1 cellular context compared by ENCODE assay signal in the genomic region with DNA sequence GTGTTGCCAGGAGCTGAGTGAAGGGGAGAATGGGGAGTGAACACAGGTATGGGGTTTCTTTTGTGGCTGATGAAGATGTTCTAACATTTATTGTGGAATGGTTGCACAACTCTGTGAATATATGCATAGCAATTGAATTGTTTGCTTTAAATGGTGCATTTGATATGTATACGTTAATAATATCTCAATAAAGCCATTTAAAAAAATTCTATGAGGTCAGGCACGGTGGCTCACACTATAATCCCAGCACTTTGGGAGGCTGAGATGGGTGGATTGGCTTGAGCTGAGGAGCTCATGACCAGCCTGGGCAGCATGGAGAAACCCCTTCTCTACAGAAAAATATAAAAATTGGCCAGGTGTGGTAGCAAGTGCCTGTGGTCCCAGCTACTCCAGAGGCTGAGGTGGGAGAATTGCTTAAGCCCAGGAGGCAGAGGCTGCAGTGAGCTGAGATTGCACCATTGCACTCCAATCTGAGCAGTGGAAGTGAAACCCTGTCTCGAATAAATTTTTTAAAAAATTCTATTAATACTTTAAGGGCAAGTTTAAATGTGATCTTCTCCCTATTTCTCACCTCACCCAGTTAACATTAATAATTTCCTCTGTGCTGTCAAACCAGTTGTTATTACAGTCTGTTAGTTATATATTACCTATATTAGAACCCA.
TF ChIP-seq lines count a peak whose summit lies in the region.

No MANE protein-coding gene starts in this region.

TF ChIP-seq in SK-N-SH, 30 proteins besides CTCF, POLR2A, EP300 and RAD21 (continued from another document):
- TF ChIP-seq, protein P1, sequence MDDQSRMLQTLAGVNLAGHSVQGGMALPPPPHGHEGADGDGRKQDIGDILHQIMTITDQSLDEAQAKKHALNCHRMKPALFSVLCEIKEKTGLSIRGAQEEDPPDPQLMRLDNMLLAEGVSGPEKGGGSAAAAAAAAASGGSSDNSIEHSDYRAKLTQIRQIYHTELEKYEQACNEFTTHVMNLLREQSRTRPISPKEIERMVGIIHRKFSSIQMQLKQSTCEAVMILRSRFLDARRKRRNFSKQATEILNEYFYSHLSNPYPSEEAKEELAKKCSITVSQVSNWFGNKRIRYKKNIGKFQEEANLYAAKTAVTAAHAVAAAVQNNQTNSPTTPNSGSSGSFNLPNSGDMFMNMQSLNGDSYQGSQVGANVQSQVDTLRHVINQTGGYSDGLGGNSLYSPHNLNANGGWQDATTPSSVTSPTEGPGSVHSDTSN (IDR thresholded peaks at IDR 0.05) = no peak
- no peak for TF ChIP-seq IRF3 (IDR thresholded peaks at IDR 0.05; ENCODE audit: low read depth, low read length)
- no peak for TF ChIP-seq TEAD4 (IDR thresholded peaks at IDR 0.05; ENCODE audit: borderline replicate concordance, insufficient read depth)
- no peak for TF ChIP-seq RFX5 (IDR thresholded peaks at IDR 0.05; ENCODE audit: low read length)
- TF ChIP-seq EZH2phosphoT487 (IDR thresholded peaks at IDR 0.05; ENCODE audit: borderline replicate concordance, low read depth) = no peak
- TF ChIP-seq NFIC (IDR thresholded peaks at IDR 0.05; ENCODE audit: borderline replicate concordance) = no peak
- TF ChIP-seq GABPA (IDR thresholded peaks at IDR 0.05; ENCODE audit: low read depth) = no peak
- no peak for TF ChIP-seq NRF1 (IDR thresholded peaks at IDR 0.05; ENCODE audit: low read depth, low read length)
- TF ChIP-seq USF1 (IDR thresholded peaks at IDR 0.05; ENCODE audit: borderline replicate concordance, low read depth) = no peak
- TF ChIP-seq FOSL2 (IDR thresholded peaks at IDR 0.05; ENCODE audit: borderline replicate concordance, low read depth) = no peak
- TF ChIP-seq RXRA (IDR thresholded peaks at IDR 0.05; ENCODE audit: borderline replicate concordance, low read depth) = no peak
